Comparison of ENCODE assay signal across 21 cellular contexts in the genomic region with DNA sequence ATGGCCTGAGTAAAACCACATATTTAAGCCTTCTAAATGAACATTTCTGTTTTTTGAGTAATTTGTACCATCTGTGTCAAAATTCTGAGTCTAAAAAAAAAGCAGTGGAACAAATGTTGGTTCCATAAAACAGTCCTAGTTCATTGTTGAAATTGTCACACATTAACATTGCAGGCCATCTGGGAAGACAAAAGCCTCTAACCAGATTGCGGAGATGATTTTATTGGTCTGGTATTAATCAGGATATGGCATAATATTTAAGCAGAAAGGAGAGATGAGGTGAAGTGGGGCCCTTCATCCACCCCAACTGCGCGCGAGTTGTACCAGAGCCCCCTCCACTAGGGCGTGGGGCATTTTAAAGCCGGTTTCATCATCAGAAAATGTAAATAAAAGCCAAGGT.
"Had no signal": no experiment of that assay in that cellular context is flagged by ENCODE, and none has a peak within 500 bp of the region (broad histone marks: within the 10 kb centered on the region; RNA-seq: fewer than 3 reads in every experiment).

No MANE protein-coding gene starts in this region.

- H3K27ac Mint-ChIP-seq: nephron progenitor cell; stimulated activated memory B cell treated with anti-CD40 and anti-IgM and Interleukin-4, amounts not matched to agents 10 μg/mL and 1 μg/mL and 100 μg/mL, for 72 hours; stimulated activated naive CD8-positive, alpha-beta T cell treated with anti-CD3 and anti-CD28 coated beads, Interleukin-15, Interleukin-2, amounts not matched to agents 100 ng/mL and 50 ng/mL, for 24 hours had no signal

- H3K9me3 Mint-ChIP-seq: nephron progenitor cell; stimulated activated memory B cell treated with anti-CD40 and anti-IgM and Interleukin-4, amounts not matched to agents 10 μg/mL and 1 μg/mL and 100 μg/mL, for 72 hours; stimulated activated naive CD8-positive, alpha-beta T cell treated with anti-CD3 and anti-CD28 coated beads, Interleukin-15, Interleukin-2, amounts not matched to agents 100 ng/mL and 50 ng/mL, for 24 hours had no signal

- H3K27ac ChIP-seq: spleen, tibial nerve, upper lobe of right lung, vagina had no signal

- H3K4me1 ChIP-seq: tibial nerve, upper lobe of right lung, vagina had no signal

- DNase-seq: dermis blood vessel endothelial cell; erythroblast; foreskin melanocyte; head of caudate nucleus; hippocampal formation; left colon; mesenchymal stem cell; midbrain; nephron progenitor cell; spleen; stimulated activated CD4-positive, alpha-beta T cell treated with anti-CD3 and anti-CD28 coated beads, Interleukin-15, amount 100 ng/mL, for 24 hours; stimulated activated CD4-positive, alpha-beta T cell treated with anti-CD3 and anti-CD28 coated beads, Interleukin-1b, Interleukin-23, amount 100 ng/mL, for 48 hours; stimulated activated CD4-positive, alpha-beta T cell treated with anti-CD3 and anti-CD28 coated beads, Interleukin-4, amount 100 ng/mL, for 24 hours; upper lobe of right lung had no signal

- H3K36me3 ChIP-seq: spleen, tibial nerve, upper lobe of right lung, vagina had no signal

- ATAC-seq: left colon; left ventricle myocardium superior; sciatic nerve; stimulated activated memory B cell treated with anti-CD40 and anti-IgM and Interleukin-4, amounts not matched to agents 10 μg/mL and 1 μg/mL and 100 μg/mL, for 72 hours had no signal

- H3K9me3 ChIP-seq: spleen, tibial nerve, upper lobe of right lung, vagina had no signal

- H3K4me3 Mint-ChIP-seq: nephron progenitor cell; stimulated activated memory B cell treated with anti-CD40 and anti-IgM and Interleukin-4, amounts not matched to agents 10 μg/mL and 1 μg/mL and 100 μg/mL, for 72 hours; stimulated activated naive CD8-positive, alpha-beta T cell treated with anti-CD3 and anti-CD28 coated beads, Interleukin-15, Interleukin-2, amounts not matched to agents 100 ng/mL and 50 ng/mL, for 24 hours had no signal

- H3K27me3 ChIP-seq: tibial nerve, vagina had no signal

- H3K36me3 Mint-ChIP-seq: stimulated activated memory B cell treated with anti-CD40 and anti-IgM and Interleukin-4, amounts not matched to agents 10 μg/mL and 1 μg/mL and 100 μg/mL, for 72 hours had no signal

- H3K4me1 Mint-ChIP-seq: stimulated activated memory B cell treated with anti-CD40 and anti-IgM and Interleukin-4, amounts not matched to agents 10 μg/mL and 1 μg/mL and 100 μg/mL, for 72 hours had no signal

- H3K4me3 ChIP-seq: lung, spleen, tibial nerve, upper lobe of right lung, vagina had no signal
